In genomic region chr2:108418416-108418815, GRCh38 we compare ENCODE assay signal across 2 cellular contexts.
TF ChIP-seq lines count a peak whose summit lies in the region.

No MANE protein-coding gene starts in this region.

TF ChIP-seq in IMR-90, 13 proteins besides CTCF, POLR2A, EP300 and RAD21:
- TF ChIP-seq BHLHE40 (IDR thresholded peaks at IDR 0.05; ENCODE audit: low read depth, low read length), result no peak
- no peak for TF ChIP-seq FOS (IDR thresholded peaks at IDR 0.05; ENCODE audit: low read depth, low read length)
- TF ChIP-seq RCOR1 (IDR thresholded peaks at IDR 0.05; ENCODE audit: insufficient replicate concordance, low read length), result no peak
- TF ChIP-seq RFX5 (IDR thresholded peaks at IDR 0.05; ENCODE audit: low read depth, low read length), result no peak
- TF ChIP-seq CEBPB (IDR thresholded peaks at IDR 0.05; ENCODE audit: low read depth, low read length), result no peak
- TF ChIP-seq MXI1 (IDR thresholded peaks at IDR 0.05; ENCODE audit: borderline replicate concordance, low read depth, low read length), result no peak
- TF ChIP-seq MAFK (IDR thresholded peaks at IDR 0.05; ENCODE audit: low read depth, low read length), result no peak
- no peak for TF ChIP-seq NFE2L2 (IDR thresholded peaks at IDR 0.05; ENCODE audit: low read depth, low read length)
- no peak for TF ChIP-seq ELK1 (IDR thresholded peaks at IDR 0.05; ENCODE audit: borderline replicate concordance, low read depth, low read length)
- TF ChIP-seq USF2 (IDR thresholded peaks at IDR 0.05; ENCODE audit: low read depth, low read length), result no peak
- no peak for TF ChIP-seq CHD1 (IDR thresholded peaks at IDR 0.05; ENCODE audit: low read depth, low read length)
- no peak for TF ChIP-seq SMC3 (IDR thresholded peaks at IDR 0.05; ENCODE audit: low read depth, low read length)
- TF ChIP-seq MAZ (IDR thresholded peaks at IDR 0.05; ENCODE audit: borderline replicate concordance, low read depth, low read length), result no peak

TF ChIP-seq in K562, 482 proteins besides CTCF, POLR2A, EP300 and RAD21:
- TF ChIP-seq HDAC3 (IDR thresholded peaks at IDR 0.05; ENCODE audit: borderline replicate concordance, partially characterized antibody) (no peak), EGR1 (conservative IDR thresholded peaks at IDR 0.05) (peak; percentile 37; the same call in 1 of the 2 replicates)
